1 cellular context compared by ENCODE assay signal in genomic region chr5:32794086-32794485, GRCh38.
TF ChIP-seq lines count a peak whose summit lies in the region.

No MANE protein-coding gene starts in this region.

TF ChIP-seq in K562, 482 proteins besides CTCF, POLR2A, EP300 and RAD21 (continued from another document):
- TF ChIP-seq, protein P1, sequence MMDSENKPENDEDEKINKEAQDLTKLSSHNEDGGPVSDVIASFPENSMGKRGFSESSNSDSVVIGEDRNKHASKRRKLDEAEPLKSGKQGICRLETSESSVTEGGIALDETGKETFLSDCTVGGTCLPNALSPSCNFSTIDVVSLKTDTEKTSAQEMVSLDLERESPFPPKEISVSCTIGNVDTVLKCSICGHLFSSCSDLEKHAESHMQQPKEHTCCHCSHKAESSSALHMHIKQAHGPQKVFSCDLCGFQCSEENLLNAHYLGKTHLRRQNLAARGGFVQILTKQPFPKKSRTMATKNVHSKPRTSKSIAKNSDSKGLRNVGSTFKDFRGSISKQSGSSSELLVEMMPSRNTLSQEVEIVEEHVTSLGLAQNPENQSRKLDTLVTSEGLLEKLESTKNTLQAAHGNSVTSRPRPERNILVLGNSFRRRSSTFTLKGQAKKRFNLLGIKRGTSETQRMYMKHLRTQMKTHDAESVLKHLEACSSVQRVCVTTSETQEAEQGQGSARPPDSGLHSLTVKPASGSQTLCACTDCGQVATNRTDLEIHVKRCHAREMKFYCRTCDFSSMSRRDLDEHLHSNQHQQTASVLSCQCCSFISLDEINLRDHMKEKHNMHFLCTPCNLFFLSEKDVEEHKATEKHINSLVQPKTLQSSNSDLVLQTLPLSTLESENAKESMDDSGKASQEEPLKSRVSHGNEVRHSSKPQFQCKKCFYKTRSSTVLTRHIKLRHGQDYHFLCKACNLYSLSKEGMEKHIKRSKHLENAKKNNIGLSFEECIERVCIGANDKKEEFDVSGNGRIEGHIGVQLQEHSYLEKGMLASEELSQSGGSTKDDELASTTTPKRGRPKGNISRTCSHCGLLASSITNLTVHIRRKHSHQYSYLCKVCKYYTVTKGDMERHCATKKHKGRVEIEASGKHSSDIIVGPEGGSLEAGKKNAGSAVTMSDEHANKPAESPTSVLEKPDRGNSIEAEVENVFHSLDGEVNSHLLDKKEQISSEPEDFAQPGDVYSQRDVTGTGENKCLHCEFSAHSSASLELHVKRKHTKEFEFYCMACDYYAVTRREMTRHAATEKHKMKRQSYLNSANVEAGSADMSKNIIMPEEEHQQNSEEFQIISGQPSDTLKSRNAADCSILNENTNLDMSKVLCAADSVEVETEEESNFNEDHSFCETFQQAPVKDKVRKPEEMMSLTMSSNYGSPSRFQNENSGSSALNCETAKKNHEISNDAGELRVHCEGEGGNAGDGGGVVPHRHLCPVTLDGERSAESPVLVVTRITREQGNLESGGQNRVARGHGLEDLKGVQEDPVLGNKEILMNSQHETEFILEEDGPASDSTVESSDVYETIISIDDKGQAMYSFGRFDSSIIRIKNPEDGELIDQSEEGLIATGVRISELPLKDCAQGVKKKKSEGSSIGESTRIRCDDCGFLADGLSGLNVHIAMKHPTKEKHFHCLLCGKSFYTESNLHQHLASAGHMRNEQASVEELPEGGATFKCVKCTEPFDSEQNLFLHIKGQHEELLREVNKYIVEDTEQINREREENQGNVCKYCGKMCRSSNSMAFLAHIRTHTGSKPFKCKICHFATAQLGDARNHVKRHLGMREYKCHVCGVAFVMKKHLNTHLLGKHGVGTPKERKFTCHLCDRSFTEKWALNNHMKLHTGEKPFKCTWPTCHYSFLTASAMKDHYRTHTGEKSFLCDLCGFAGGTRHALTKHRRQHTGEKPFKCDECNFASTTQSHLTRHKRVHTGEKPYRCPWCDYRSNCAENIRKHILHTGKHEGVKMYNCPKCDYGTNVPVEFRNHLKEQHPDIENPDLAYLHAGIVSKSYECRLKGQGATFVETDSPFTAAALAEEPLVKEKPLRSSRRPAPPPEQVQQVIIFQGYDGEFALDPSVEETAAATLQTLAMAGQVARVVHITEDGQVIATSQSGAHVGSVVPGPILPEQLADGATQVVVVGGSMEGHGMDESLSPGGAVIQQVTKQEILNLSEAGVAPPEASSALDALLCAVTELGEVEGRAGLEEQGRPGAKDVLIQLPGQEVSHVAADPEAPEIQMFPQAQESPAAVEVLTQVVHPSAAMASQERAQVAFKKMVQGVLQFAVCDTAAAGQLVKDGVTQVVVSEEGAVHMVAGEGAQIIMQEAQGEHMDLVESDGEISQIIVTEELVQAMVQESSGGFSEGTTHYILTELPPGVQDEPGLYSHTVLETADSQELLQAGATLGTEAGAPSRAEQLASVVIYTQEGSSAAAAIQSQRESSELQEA (IDR thresholded peaks at IDR 0.05; ENCODE audit: low read depth), result no peak
- TF ChIP-seq PCBP2 (IDR thresholded peaks at IDR 0.05; ENCODE audit: low read depth, low read length, poor library complexity, severe bottlenecking) (no peak), ZNF764 (CRISPR knock-in tag; IDR thresholded peaks at IDR 0.05; ENCODE audit: low read depth) (no peak), RFX1 (IDR thresholded peaks at IDR 0.05) (no peak), CBX2 (IDR thresholded peaks at IDR 0.05; ENCODE audit: insufficient read depth, low read length, poor library complexity, severe bottlenecking) (no peak), ERF (CRISPR knock-in tag; IDR thresholded peaks at IDR 0.05) (no peak), KAT8 (IDR thresholded peaks at IDR 0.05; ENCODE audit: low read depth) (no peak), U2AF1 (optimal IDR thresholded peaks at IDR 0.05; ENCODE audit: low read depth, low read length) (no peak), ZNF778 (CRISPR knock-in tag; IDR thresholded peaks at IDR 0.05) (no peak), RBFOX2 (IDR thresholded peaks at IDR 0.05; ENCODE audit: low read depth, low read length) (no peak)
- TF ChIP-seq, protein P2, sequence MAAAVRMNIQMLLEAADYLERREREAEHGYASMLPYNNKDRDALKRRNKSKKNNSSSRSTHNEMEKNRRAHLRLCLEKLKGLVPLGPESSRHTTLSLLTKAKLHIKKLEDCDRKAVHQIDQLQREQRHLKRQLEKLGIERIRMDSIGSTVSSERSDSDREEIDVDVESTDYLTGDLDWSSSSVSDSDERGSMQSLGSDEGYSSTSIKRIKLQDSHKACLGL (CRISPR knock-in tag; IDR thresholded peaks at IDR 0.05; ENCODE audit: borderline replicate concordance, poor library complexity, severe bottlenecking), result no peak
- TF ChIP-seq, protein P3, sequence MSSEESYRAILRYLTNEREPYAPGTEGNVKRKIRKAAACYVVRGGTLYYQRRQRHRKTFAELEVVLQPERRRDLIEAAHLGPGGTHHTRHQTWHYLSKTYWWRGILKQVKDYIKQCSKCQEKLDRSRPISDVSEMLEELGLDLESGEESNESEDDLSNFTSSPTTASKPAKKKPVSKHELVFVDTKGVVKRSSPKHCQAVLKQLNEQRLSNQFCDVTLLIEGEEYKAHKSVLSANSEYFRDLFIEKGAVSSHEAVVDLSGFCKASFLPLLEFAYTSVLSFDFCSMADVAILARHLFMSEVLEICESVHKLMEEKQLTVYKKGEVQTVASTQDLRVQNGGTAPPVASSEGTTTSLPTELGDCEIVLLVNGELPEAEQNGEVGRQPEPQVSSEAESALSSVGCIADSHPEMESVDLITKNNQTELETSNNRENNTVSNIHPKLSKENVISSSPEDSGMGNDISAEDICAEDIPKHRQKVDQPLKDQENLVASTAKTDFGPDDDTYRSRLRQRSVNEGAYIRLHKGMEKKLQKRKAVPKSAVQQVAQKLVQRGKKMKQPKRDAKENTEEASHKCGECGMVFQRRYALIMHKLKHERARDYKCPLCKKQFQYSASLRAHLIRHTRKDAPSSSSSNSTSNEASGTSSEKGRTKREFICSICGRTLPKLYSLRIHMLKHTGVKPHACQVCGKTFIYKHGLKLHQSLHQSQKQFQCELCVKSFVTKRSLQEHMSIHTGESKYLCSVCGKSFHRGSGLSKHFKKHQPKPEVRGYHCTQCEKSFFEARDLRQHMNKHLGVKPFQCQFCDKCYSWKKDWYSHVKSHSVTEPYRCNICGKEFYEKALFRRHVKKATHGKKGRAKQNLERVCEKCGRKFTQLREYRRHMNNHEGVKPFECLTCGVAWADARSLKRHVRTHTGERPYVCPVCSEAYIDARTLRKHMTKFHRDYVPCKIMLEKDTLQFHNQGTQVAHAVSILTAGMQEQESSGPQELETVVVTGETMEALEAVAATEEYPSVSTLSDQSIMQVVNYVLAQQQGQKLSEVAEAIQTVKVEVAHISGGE (CRISPR knock-in tag; IDR thresholded peaks at IDR 0.05), result no peak
